ENCODE assay signal across 30 cellular contexts in genomic region chr17:49592263-49592662, GRCh38.
"Had no signal": no experiment of that assay in that cellular context is flagged by ENCODE, and none has a peak within 500 bp of the region (broad histone marks: within the 10 kb centered on the region; RNA-seq: fewer than 3 reads in every experiment).

No MANE protein-coding gene starts in this region.

- H3K27me3 Mint-ChIP-seq: activated CD8-positive, alpha-beta T cell treated with anti-CD3 and anti-CD28 coated beads for 36 hours; activated naive CD8-positive, alpha-beta T cell treated with anti-CD3 and anti-CD28 coated beads for 36 hours; naive B cell; stimulated activated naive B cell treated with anti-CD40 and anti-IgM and Interleukin-4, amounts not matched to agents 10 μg/mL and 1 μg/mL and 100 μg/mL, for 72 hours had no signal

- H3K4me3 Mint-ChIP-seq: activated CD8-positive, alpha-beta T cell treated with anti-CD3 and anti-CD28 coated beads for 36 hours; activated naive CD8-positive, alpha-beta T cell treated with anti-CD3 and anti-CD28 coated beads for 36 hours; brain; mesothelial cell of epicardium; naive B cell; nephron progenitor cell; stimulated activated naive B cell treated with anti-CD40 and anti-IgM and Interleukin-4, amounts not matched to agents 10 μg/mL and 1 μg/mL and 100 μg/mL, for 72 hours; T-helper 1 cell treated with Interleukin-12 subunit alpha and Interleukin-12 subunit beta and Interleukin-4 antibody, amounts not matched to agents 30 μg/mL and 1 μg/mL, for 36 hours; WTC11 had no signal

- H3K27ac Mint-ChIP-seq: activated CD8-positive, alpha-beta T cell treated with anti-CD3 and anti-CD28 coated beads for 36 hours; activated naive CD8-positive, alpha-beta T cell treated with anti-CD3 and anti-CD28 coated beads for 36 hours; mesothelial cell of epicardium; stimulated activated naive B cell treated with anti-CD40 and anti-IgM and Interleukin-4, amounts not matched to agents 10 μg/mL and 1 μg/mL and 100 μg/mL, for 72 hours; T-helper 1 cell treated with Interleukin-12 subunit alpha and Interleukin-12 subunit beta and Interleukin-4 antibody, amounts not matched to agents 30 μg/mL and 1 μg/mL, for 36 hours; WTC11 had no signal

- H3K4me3 ChIP-seq: adrenal gland, gastrocnemius medialis, hepatocyte, ovary, prostate gland, stomach, suprapubic skin, tibial nerve had no signal

- H3K27ac ChIP-seq: adrenal gland, epithelial cell of prostate, gastrocnemius medialis, hepatocyte, ovary, prostate gland, stomach, suprapubic skin, tibial nerve had no signal

- H3K36me3 Mint-ChIP-seq: WTC11 had no signal

- H3K4me1 Mint-ChIP-seq: activated naive CD8-positive, alpha-beta T cell treated with anti-CD3 and anti-CD28 coated beads for 36 hours; stimulated activated naive B cell treated with anti-CD40 and anti-IgM and Interleukin-4, amounts not matched to agents 10 μg/mL and 1 μg/mL and 100 μg/mL, for 72 hours had no signal

- H3K9me3 ChIP-seq: adrenal gland, gastrocnemius medialis, ovary, prostate gland, SK-N-SH, stomach, suprapubic skin, tibial nerve had no signal

- H3K9me3 Mint-ChIP-seq: activated CD8-positive, alpha-beta T cell treated with anti-CD3 and anti-CD28 coated beads for 36 hours; activated naive CD8-positive, alpha-beta T cell treated with anti-CD3 and anti-CD28 coated beads for 36 hours; brain; mesothelial cell of epicardium; naive B cell; nephron progenitor cell; stimulated activated naive B cell treated with anti-CD40 and anti-IgM and Interleukin-4, amounts not matched to agents 10 μg/mL and 1 μg/mL and 100 μg/mL, for 72 hours; T-helper 1 cell treated with Interleukin-12 subunit alpha and Interleukin-12 subunit beta and Interleukin-4 antibody, amounts not matched to agents 30 μg/mL and 1 μg/mL, for 36 hours; WTC11 had no signal

- DNase-seq: activated CD4-positive, alpha-beta T cell treated with anti-CD3 and anti-CD28 coated beads, Interleukin-2, amount 50 U/mL, for 1 hour; activated CD8-positive, alpha-beta T cell treated with anti-CD3 and anti-CD28 coated beads for 36 hours; activated naive CD4-positive, alpha-beta T cell treated with Interleukin-2 at 50 U/mL for 16 hours; activated naive CD8-positive, alpha-beta T cell treated with anti-CD3 and anti-CD28 coated beads for 36 hours; activated T-cell treated with anti-CD3 and anti-CD28 coated beads, Interleukin-2, amount 50 U/mL, for 48 hours; adrenal gland; aorta; gastrocnemius medialis; left cardiac atrium; left ventricle myocardium superior; mammary epithelial cell; naive B cell; nephron progenitor cell; ovary; SK-N-SH; stimulated activated CD4-positive, alpha-beta T cell treated with anti-CD3 and anti-CD28 coated beads, Interleukin-15, amount 100 ng/mL, for 24 hours; stimulated activated CD4-positive, alpha-beta T cell treated with anti-CD3 and anti-CD28 coated beads, Interleukin-2, amount 100 ng/mL, for 24 hours; stimulated activated naive B cell treated with anti-CD40 and anti-IgM and Interleukin-4, amounts not matched to agents 10 μg/mL and 1 μg/mL and 100 μg/mL, for 72 hours; stomach; SW 1271; T1000 had no signal

- H3K27me3 ChIP-seq: adrenal gland, gastrocnemius medialis, hepatocyte, ovary, stomach, suprapubic skin, tibial nerve had no signal

- H3K4me1 ChIP-seq: gastrocnemius medialis, prostate gland had no signal

- ATAC-seq: activated CD8-positive, alpha-beta T cell treated with anti-CD3 and anti-CD28 coated beads for 36 hours; gastrocnemius medialis; left cardiac atrium; left ventricle myocardium superior; stimulated activated naive B cell treated with anti-CD40 and anti-IgM and Interleukin-4, amounts not matched to agents 10 μg/mL and 1 μg/mL and 100 μg/mL, for 72 hours; WTC11 had no signal

- H3K36me3 ChIP-seq: ovary, prostate gland had no signal
